8 cellular contexts compared by ENCODE assay signal in genomic region chrX:57592159-57592893, GRCh38. TPM values are rescaled to one million over a fixed set of nuclear protein-coding genes. Genes with fewer than 3 reads are reported as not detected.
DNase-seq lines count a peak whose midpoint lies in the region; ATAC-seq and TF ChIP-seq lines count a peak whose summit lies in the region.
"Not testable (repeated sequence)": the region's sequence is repeated elsewhere in the genome, so short reads cannot be mapped to it uniquely, and the experiment has no call there.

No MANE protein-coding gene starts in this region.

- CTCF ChIA-PET in A673 (lab: Charles Lee), result not testable (repeated sequence)
- CTCF ChIA-PET in activated CD4-positive, alpha-beta T cell treated with anti-CD3 and anti-CD28 coated beads for 36 hours (lab: Charles Lee), result interaction anchor here (0.6 kb wide), 1 partner anchor 222 kb away, joined by 3 read pairs; no protein-coding TSS in a partner anchor

- H3K27ac ChIP-seq in A673 (ENCODE audit: low read depth, low read length, poor library complexity, severe bottlenecking), result peak overlapping the region; percentile 82

- not testable (repeated sequence) for H3K9me3 Mint-ChIP-seq in activated CD4-positive, alpha-beta T cell treated with anti-CD3 and anti-CD28 coated beads for 36 hours (ENCODE audit: low read depth); central memory CD8-positive, alpha-beta T cell; progenitor cell of endocrine pancreas (ENCODE audit: low read depth)

- peaks cover 22% of the 10 kb centered on the region for H3K36me3 Mint-ChIP-seq in activated CD4-positive, alpha-beta T cell treated with anti-CD3 and anti-CD28 coated beads for 36 hours (ENCODE audit: low read depth)
- peaks cover 15% of the 10 kb centered on the region for H3K36me3 Mint-ChIP-seq in central memory CD8-positive, alpha-beta T cell (ENCODE audit: insufficient read depth)
- H3K36me3 Mint-ChIP-seq in progenitor cell of endocrine pancreas (ENCODE audit: insufficient read depth), result not testable (repeated sequence)

- not testable (repeated sequence) for BruUV-seq in A673 (replicated peaks; lab: Mats Ljungman, UMichigan)

- not testable (repeated sequence) for H3K27me3 Mint-ChIP-seq in activated CD4-positive, alpha-beta T cell treated with anti-CD3 and anti-CD28 coated beads for 36 hours; central memory CD8-positive, alpha-beta T cell; progenitor cell of endocrine pancreas

- POLR2A ChIA-PET in A673 (lab: Charles Lee; ENCODE audit: low non-redundant PET); activated CD4-positive, alpha-beta T cell treated with anti-CD3 and anti-CD28 coated beads for 36 hours (lab: Charles Lee): not testable (repeated sequence)

- not testable (repeated sequence) for H3K27ac Mint-ChIP-seq in activated CD4-positive, alpha-beta T cell treated with anti-CD3 and anti-CD28 coated beads for 36 hours
- peak overlapping the region; percentile 87 for H3K27ac Mint-ChIP-seq in central memory CD8-positive, alpha-beta T cell (ENCODE audit: low read depth)
- H3K27ac Mint-ChIP-seq in progenitor cell of endocrine pancreas, result peak overlapping the region; percentile 92

- not testable (repeated sequence) for H3K9me3 ChIP-seq in A673 (ENCODE audit: low read depth, low read length, poor library complexity, severe bottlenecking); iPS-18c (ENCODE audit: control insufficient read depth, insufficient read depth, low read length)

- DNase-seq in A673 (ENCODE audit: low spot score), result peak; percentile 5
- DNase-seq in MV-4-11 (lab: John Stamatoyannopoulos, UW), result peak; percentile 17
- DNase-seq in activated CD4-positive, alpha-beta T cell treated with anti-CD3 and anti-CD28 coated beads for 36 hours, result peak; percentile 40
- peak; percentile 17 to 28 for DNase-seq in central memory CD8-positive, alpha-beta T cell (ENCODE audit: low spot score in 2 of 2)
- DNase-seq in progenitor cell of endocrine pancreas (ENCODE audit: low spot score, unreplicated experiment), result peak; percentile 27

- TF ChIP-seq CTCF in A673 (conservative IDR thresholded peaks at IDR 0.05; ENCODE audit: low read depth, low read length); progenitor cell of endocrine pancreas (IDR thresholded peaks at IDR 0.05; ENCODE audit: unreplicated experiment): not testable (repeated sequence)

- peaks cover 34% of the 10 kb centered on the region for H3K4me1 Mint-ChIP-seq in activated CD4-positive, alpha-beta T cell treated with anti-CD3 and anti-CD28 coated beads for 36 hours
- H3K4me1 Mint-ChIP-seq in central memory CD8-positive, alpha-beta T cell, result peaks cover 33% of the 10 kb centered on the region
- peaks cover 31% of the 10 kb centered on the region for H3K4me1 Mint-ChIP-seq in progenitor cell of endocrine pancreas (ENCODE audit: low read depth)

- H3K4me1 ChIP-seq in A673 (ENCODE audit: insufficient read depth, low read length, poor library complexity, severe bottlenecking), result not testable (repeated sequence)

- intact Hi-C loops in A673 (cut with micrococcal nuclease; ENCODE audit: unreplicated experiment), result loop anchor here (5.0 to 10.0 kb wide), 2 partner anchors 222 to 315 kb away; no protein-coding TSS in a partner anchor
- intact Hi-C loops in activated CD4-positive, alpha-beta T cell treated with anti-CD3 and anti-CD28 coated beads for 36 hours (cut with DNase I, micrococcal nuclease), result loop anchor here (1.0 to 10.0 kb wide), 6 partner anchors 305 to 1030 kb away; partner anchors contain the start of genes FAAH2 (in 2 of the 2), SPIN3 (in 2 of the 2), UBQLN2 (in 1 of the 2) and ZXDA (in 1 of the 2)

- H3K4me3 ChIP-seq in A673 (ENCODE audit: low read depth, low read length, poor library complexity, severe bottlenecking) (peak overlapping the region; percentile 54), iPS-18c (ENCODE audit: insufficient read depth, low read depth, low read length) (peak overlapping the region; percentile 52)

- H3K36me3 ChIP-seq in A673 (ENCODE audit: insufficient read depth, low read length, poor library complexity, severe bottlenecking), result not testable (repeated sequence)

- not testable (repeated sequence) for H3K27me3 ChIP-seq in A673 (replicated peaks; ENCODE audit: insufficient read depth, low read depth, low read length, poor library complexity)

- ATAC-seq in GM18867 (IDR thresholded peaks at IDR 0.05; ENCODE audit: unreplicated experiment), result peak; percentile 75
- peak; percentile 78 for ATAC-seq in HG02852 (IDR thresholded peaks at IDR 0.05; ENCODE audit: unreplicated experiment)
- ATAC-seq in activated CD4-positive, alpha-beta T cell treated with anti-CD3 and anti-CD28 coated beads for 36 hours, result peak; percentile 81
- peak; percentile 76 for ATAC-seq in central memory CD8-positive, alpha-beta T cell (replicated peaks; ENCODE audit: extremely low read depth, poor library complexity, severe bottlenecking)

- H3K4me3 Mint-ChIP-seq in activated CD4-positive, alpha-beta T cell treated with anti-CD3 and anti-CD28 coated beads for 36 hours, result peak overlapping the region; percentile 50
- peak overlapping the region; percentile 76 for H3K4me3 Mint-ChIP-seq in central memory CD8-positive, alpha-beta T cell
- H3K4me3 Mint-ChIP-seq in progenitor cell of endocrine pancreas (ENCODE audit: low read depth), result peak overlapping the region; percentile 69

RNA-seq across cellular contexts. Expression of gene ZXDB, which starts 0.5 kb away (rescaled TPM):
- total RNA-seq in A673 (2021), result 7.8 and 8.5 TPM in 2 replicates
- 1 to 10 TPM; 4.7 to 5.9 TPM for total RNA-seq in activated CD4-positive, alpha-beta T cell treated with anti-CD3 and anti-CD28 coated beads for 36 hours
- total RNA-seq in progenitor cell of endocrine pancreas, result 7.9 and 8.0 TPM in 2 replicates

Comparison
In these comparisons a context has a peak if more than half of its experiments do, and no peak if none do; other contexts are left out.
1. Peak in every context shown above with its lines: DNase-seq, ATAC-seq, H3K4me3 ChIP-seq and H3K27ac ChIP-seq.